20 cellular contexts compared by ENCODE assay signal in genomic region chr6:25334793-25335192, GRCh38. TPM values are rescaled to one million over a fixed set of nuclear protein-coding genes. Genes with fewer than 3 reads are reported as not detected.
DNase-seq lines count a peak whose midpoint lies in the region; ATAC-seq and TF ChIP-seq lines count a peak whose summit lies in the region.
"Had no signal": no experiment of that assay in that cellular context is flagged by ENCODE, and none has a peak within 500 bp of the region (broad histone marks: within the 10 kb centered on the region; RNA-seq: fewer than 3 reads in every experiment).

No MANE protein-coding gene starts in this region.

- no peaks in the 10 kb centered on the region for H3K9me3 Mint-ChIP-seq in activated CD4-positive, alpha-beta T cell treated with anti-CD3 and anti-CD28 coated beads for 36 hours (ENCODE audit: low read depth)
- H3K9me3 Mint-ChIP-seq: natural killer cell treated with Interleukin-12 subunit alpha and Interleukin-12 subunit beta and Interleukin-15 and Interleukin-18, amount 100 ng/mL, for 72 hours had no signal

- H3K36me3 Mint-ChIP-seq in activated CD4-positive, alpha-beta T cell treated with anti-CD3 and anti-CD28 coated beads for 36 hours (ENCODE audit: low read depth): no peaks in the 10 kb centered on the region
- H3K36me3 Mint-ChIP-seq: natural killer cell treated with Interleukin-12 subunit alpha and Interleukin-12 subunit beta and Interleukin-15 and Interleukin-18, amount 100 ng/mL, for 72 hours had no signal

- H3K4me1 Mint-ChIP-seq in activated CD4-positive, alpha-beta T cell treated with anti-CD3 and anti-CD28 coated beads for 36 hours: peaks cover 13% of the 10 kb centered on the region

- no peak overlapping the region for H3K4me3 Mint-ChIP-seq in activated CD4-positive, alpha-beta T cell treated with anti-CD3 and anti-CD28 coated beads for 36 hours
- H3K4me3 Mint-ChIP-seq: natural killer cell treated with Interleukin-12 subunit alpha and Interleukin-12 subunit beta and Interleukin-15 and Interleukin-18, amount 100 ng/mL, for 72 hours had no signal

- CTCF ChIA-PET in activated CD4-positive, alpha-beta T cell treated with anti-CD3 and anti-CD28 coated beads for 36 hours (lab: Charles Lee): interaction anchor here (0.6 to 1.4 kb wide), 2 partner anchors 22 to 155 kb away, joined by 5 to 6 read pairs; no protein-coding TSS in a partner anchor

- POLR2A ChIA-PET in activated CD4-positive, alpha-beta T cell treated with anti-CD3 and anti-CD28 coated beads for 36 hours (lab: Charles Lee): no interaction called here

- ATAC-seq in GM18873 (IDR thresholded peaks at IDR 0.05; ENCODE audit: low FRiP score, unreplicated experiment): peak; percentile 45
- peak; percentile 62 for ATAC-seq in GM21619 (IDR thresholded peaks at IDR 0.05; ENCODE audit: unreplicated experiment)
- ATAC-seq in HG03442 (IDR thresholded peaks at IDR 0.05; ENCODE audit: unreplicated experiment): peak; percentile 42
- no peak for ATAC-seq in omental fat pad (ENCODE audit: low FRiP score)
- no peak for ATAC-seq in activated CD4-positive, alpha-beta T cell treated with anti-CD3 and anti-CD28 coated beads for 36 hours
- ATAC-seq: gastroesophageal sphincter; natural killer cell treated with Interleukin-12 subunit alpha and Interleukin-12 subunit beta and Interleukin-15 and Interleukin-18, amount 100 ng/mL, for 72 hours had no signal

- H3K27me3 Mint-ChIP-seq in activated CD4-positive, alpha-beta T cell treated with anti-CD3 and anti-CD28 coated beads for 36 hours: no peaks in the 10 kb centered on the region

- no peak for TF ChIP-seq CTCF in omental fat pad (IDR thresholded peaks at IDR 0.05)
- no peak for TF ChIP-seq CTCF in GM10266 (IDR thresholded peaks at IDR 0.05; ENCODE audit: control insufficient read depth, insufficient read depth, low read depth, missing control alignments)

- intact Hi-C loops in activated CD4-positive, alpha-beta T cell treated with anti-CD3 and anti-CD28 coated beads for 36 hours (cut with DNase I, micrococcal nuclease): no loop called here

- H3K27ac Mint-ChIP-seq in activated CD4-positive, alpha-beta T cell treated with anti-CD3 and anti-CD28 coated beads for 36 hours: no peak overlapping the region
- H3K27ac Mint-ChIP-seq: natural killer cell treated with Interleukin-12 subunit alpha and Interleukin-12 subunit beta and Interleukin-15 and Interleukin-18, amount 100 ng/mL, for 72 hours had no signal

- no peak for DNase-seq in DMS79 (lab: John Stamatoyannopoulos, UW)
- no peak for DNase-seq in omental fat pad (ENCODE audit: low spot score)
- DNase-seq in activated CD4-positive, alpha-beta T cell treated with anti-CD3 and anti-CD28 coated beads for 36 hours: no peak
- no peak for DNase-seq in GM10266 (ENCODE audit: extremely low spot score)
- DNase-seq: activated gamma-delta T cell treated with Interleukin-2 at 50 U/mL for 16 hours; caudate nucleus; DMS79 treated with DMSO at 0.1 percent for 48 hours; effector CD8-positive, alpha-beta T cell; H7; NCI-H1092 treated with DMSO at 0.1 percent for 48 hours; NCI-H2081; NCI-H510A; posterior cingulate gyrus; sigmoid colon; stimulated activated naive CD4-positive, alpha-beta T cell had no signal

RNA-seq across cellular contexts. Expression of gene CARMIL1, which starts 55.6 kb away (rescaled TPM):
- 10 to 100 TPM; 24.4 to 35.3 (median 29.6) TPM for total RNA-seq in omental fat pad
- total RNA-seq in activated CD4-positive, alpha-beta T cell treated with anti-CD3 and anti-CD28 coated beads for 36 hours: 1 to 10 TPM; 4.5 to 4.9 TPM

Comparison
In these comparisons a context has a peak if more than half of its experiments do, and no peak if none do; other contexts are left out.
1. ATAC-seq: peak in GM18873 (single experiment), GM21619 (single experiment) and HG03442 (single experiment); none in omental fat pad (single experiment) and activated CD4-positive, alpha-beta T cell treated with anti-CD3 and anti-CD28 coated beads for 36 hours (single experiment).
2. RNA of gene CARMIL1, which starts 55.6 kb away (total RNA-seq): 24.4 to 35.3 TPM in omental fat pad; 4.5 to 4.9 TPM in activated CD4-positive, alpha-beta T cell treated with anti-CD3 and anti-CD28 coated beads for 36 hours; every median in the first group is over 4 times any median in the second.